ENCODE assay signal across 21 cellular contexts in the genomic region with DNA sequence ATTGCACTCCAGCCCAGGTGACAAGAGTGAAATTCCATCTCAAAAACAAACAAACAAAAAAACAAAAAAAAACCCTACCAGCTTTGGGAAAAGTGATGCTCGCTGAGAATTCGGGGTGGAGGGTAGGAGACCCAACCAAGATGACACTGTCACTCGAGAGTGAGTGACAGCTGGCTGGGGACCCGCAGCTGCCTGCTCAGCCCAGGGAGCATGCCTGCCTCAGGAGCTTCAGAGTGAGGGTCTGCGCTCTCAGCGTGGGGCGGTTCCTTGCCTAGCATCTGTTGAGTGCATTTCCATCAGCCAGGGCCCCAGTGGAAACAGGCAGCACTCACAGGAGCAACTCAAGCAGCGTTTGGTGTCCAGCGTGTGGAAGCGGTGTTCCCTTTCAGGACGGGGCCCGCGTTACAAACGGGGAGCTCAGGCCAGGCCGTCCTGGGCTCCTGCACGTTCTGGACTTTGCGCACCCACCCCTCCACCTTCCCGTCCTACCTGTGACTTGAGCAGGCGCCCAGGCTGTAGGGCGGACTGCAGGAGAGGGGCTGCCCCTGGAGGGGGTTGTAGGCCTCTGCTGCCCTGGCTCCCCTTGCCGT.
"Had no signal": no experiment of that assay in that cellular context is flagged by ENCODE, and none has a peak within 500 bp of the region (broad histone marks: within the 10 kb centered on the region; RNA-seq: fewer than 3 reads in every experiment).

No MANE protein-coding gene starts in this region.

- DNase-seq: colonic mucosa; dermis blood vessel endothelial cell; esophagus squamous epithelium; foreskin fibroblast; head of caudate nucleus; hippocampal formation; left colon; left ventricle myocardium superior; naive thymus-derived CD4-positive, alpha-beta T cell; nephron progenitor cell; sigmoid colon; stimulated activated CD4-positive, alpha-beta T cell treated with anti-CD3 and anti-CD28 coated beads, Interleukin-2, amount 100 ng/mL, for 24 hours; stimulated activated CD4-positive, alpha-beta T cell treated with anti-CD3 and anti-CD28 coated beads, Interleukin-4, amount 100 ng/mL, for 4 hours; stimulated activated naive CD4-positive, alpha-beta T cell; stomach; substantia nigra; transverse colon had no signal

- H3K27me3 ChIP-seq: colonic mucosa, esophagus squamous epithelium, sigmoid colon, stomach, transverse colon had no signal

- ATAC-seq: left colon; left ventricle myocardium superior; naive thymus-derived CD4-positive, alpha-beta T cell had no signal

- H3K27ac ChIP-seq: colonic mucosa, neutrophil, sigmoid colon, stomach, thoracic aorta, transverse colon had no signal

- H3K4me3 ChIP-seq: colonic mucosa, esophagus squamous epithelium, lung, sigmoid colon, skin epidermis, stomach, thoracic aorta, transverse colon had no signal

- H3K9me3 ChIP-seq: colonic mucosa, esophagus squamous epithelium, neutrophil, sigmoid colon, stomach, thoracic aorta, transverse colon had no signal
